3 cellular contexts compared by ENCODE assay signal in the genomic region with DNA sequence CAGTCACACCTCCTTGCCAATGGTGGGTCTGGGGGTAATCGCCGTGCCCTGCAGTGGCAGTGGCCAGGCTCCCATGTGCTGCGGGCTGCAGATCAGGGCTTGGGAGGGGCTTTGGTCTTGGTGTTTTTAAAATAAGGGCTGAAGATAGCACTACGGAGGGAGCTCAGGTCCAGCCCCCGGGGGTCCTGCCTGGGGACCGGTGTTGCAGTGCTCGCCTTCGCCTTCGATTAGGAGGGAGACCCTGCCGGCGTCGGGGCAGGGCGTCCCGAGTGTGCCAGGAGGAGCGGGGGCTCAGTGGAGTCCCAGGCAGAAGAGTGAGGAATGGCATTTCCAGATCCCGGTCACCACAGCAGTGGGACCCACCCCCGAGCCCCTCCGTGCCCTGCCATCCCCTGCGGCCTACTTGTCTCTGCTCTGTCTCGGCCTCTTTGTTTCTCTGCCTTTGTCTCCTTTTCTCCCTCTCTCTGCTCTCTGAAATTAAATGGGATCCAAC.
TF ChIP-seq lines count a peak whose summit lies in the region.

No MANE protein-coding gene starts in this region.

TF ChIP-seq in SK-N-SH, 30 proteins besides CTCF, POLR2A, EP300 and RAD21:
- no peak for TF ChIP-seq MEF2A (IDR thresholded peaks at IDR 0.05; ENCODE audit: borderline replicate concordance, low read depth)
- no peak for TF ChIP-seq MXI1 (IDR thresholded peaks at IDR 0.05; ENCODE audit: low read depth, low read length)
- no peak for TF ChIP-seq CHD2 (IDR thresholded peaks at IDR 0.05; ENCODE audit: low read length, partially characterized antibody)
- TF ChIP-seq NFIC (IDR thresholded peaks at IDR 0.05; ENCODE audit: borderline replicate concordance) = no peak
- TF ChIP-seq, protein P1, sequence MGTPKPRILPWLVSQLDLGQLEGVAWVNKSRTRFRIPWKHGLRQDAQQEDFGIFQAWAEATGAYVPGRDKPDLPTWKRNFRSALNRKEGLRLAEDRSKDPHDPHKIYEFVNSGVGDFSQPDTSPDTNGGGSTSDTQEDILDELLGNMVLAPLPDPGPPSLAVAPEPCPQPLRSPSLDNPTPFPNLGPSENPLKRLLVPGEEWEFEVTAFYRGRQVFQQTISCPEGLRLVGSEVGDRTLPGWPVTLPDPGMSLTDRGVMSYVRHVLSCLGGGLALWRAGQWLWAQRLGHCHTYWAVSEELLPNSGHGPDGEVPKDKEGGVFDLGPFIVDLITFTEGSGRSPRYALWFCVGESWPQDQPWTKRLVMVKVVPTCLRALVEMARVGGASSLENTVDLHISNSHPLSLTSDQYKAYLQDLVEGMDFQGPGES (IDR thresholded peaks at IDR 0.05; ENCODE audit: low read depth, low read length) = no peak
- no peak for TF ChIP-seq EZH2phosphoT487 (IDR thresholded peaks at IDR 0.05; ENCODE audit: borderline replicate concordance, low read depth)
- no peak for TF ChIP-seq SIN3A (IDR thresholded peaks at IDR 0.05; ENCODE audit: borderline replicate concordance, low read depth, low read length)
- TF ChIP-seq GABPA (IDR thresholded peaks at IDR 0.05; ENCODE audit: low read depth) = no peak
- no peak for TF ChIP-seq FOXJ3 (CRISPR knock-in tag; IDR thresholded peaks at IDR 0.05)
- TF ChIP-seq RFX5 (IDR thresholded peaks at IDR 0.05; ENCODE audit: low read length) = no peak
- no peak for TF ChIP-seq ELF1 (IDR thresholded peaks at IDR 0.05)
- TF ChIP-seq YY1 (IDR thresholded peaks at IDR 0.05; ENCODE audit: low read depth) = no peak

TF ChIP-seq in SK-N-SH treated with all-trans-retinoic acid at 6 μM for 48 hours, 23 proteins besides CTCF, POLR2A, EP300 and RAD21:
- TF ChIP-seq, protein P2, sequence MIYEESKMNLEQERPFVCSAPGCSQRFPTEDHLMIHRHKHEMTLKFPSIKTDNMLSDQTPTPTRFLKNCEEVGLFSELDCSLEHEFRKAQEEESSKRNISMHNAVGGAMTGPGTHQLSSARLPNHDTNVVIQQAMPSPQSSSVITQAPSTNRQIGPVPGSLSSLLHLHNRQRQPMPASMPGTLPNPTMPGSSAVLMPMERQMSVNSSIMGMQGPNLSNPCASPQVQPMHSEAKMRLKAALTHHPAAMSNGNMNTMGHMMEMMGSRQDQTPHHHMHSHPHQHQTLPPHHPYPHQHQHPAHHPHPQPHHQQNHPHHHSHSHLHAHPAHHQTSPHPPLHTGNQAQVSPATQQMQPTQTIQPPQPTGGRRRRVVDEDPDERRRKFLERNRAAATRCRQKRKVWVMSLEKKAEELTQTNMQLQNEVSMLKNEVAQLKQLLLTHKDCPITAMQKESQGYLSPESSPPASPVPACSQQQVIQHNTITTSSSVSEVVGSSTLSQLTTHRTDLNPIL (CRISPR knock-in tag; IDR thresholded peaks at IDR 0.05; ENCODE audit: low read depth) = no peak
- TF ChIP-seq ZNF8 (CRISPR knock-in tag; IDR thresholded peaks at IDR 0.05) (no peak), ZNF70 (CRISPR knock-in tag; IDR thresholded peaks at IDR 0.05) (no peak), ESRRG (CRISPR knock-in tag; IDR thresholded peaks at IDR 0.05) (no peak), ZFP30 (CRISPR knock-in tag; IDR thresholded peaks at IDR 0.05) (no peak), ARNTL (CRISPR knock-in tag; IDR thresholded peaks at IDR 0.05; ENCODE audit: borderline replicate concordance, low read depth) (no peak), CSDC2 (CRISPR knock-in tag; IDR thresholded peaks at IDR 0.05) (no peak), PPARA (CRISPR knock-in tag; IDR thresholded peaks at IDR 0.05; ENCODE audit: borderline replicate concordance) (no peak), ISL1 (CRISPR knock-in tag; IDR thresholded peaks at IDR 0.05) (no peak), ZFP3 (CRISPR knock-in tag; IDR thresholded peaks at IDR 0.05) (no peak), ZC3H10 (CRISPR knock-in tag; IDR thresholded peaks at IDR 0.05) (no peak), GLIS3 (CRISPR knock-in tag; IDR thresholded peaks at IDR 0.05) (no peak)
- TF ChIP-seq, protein P3, sequence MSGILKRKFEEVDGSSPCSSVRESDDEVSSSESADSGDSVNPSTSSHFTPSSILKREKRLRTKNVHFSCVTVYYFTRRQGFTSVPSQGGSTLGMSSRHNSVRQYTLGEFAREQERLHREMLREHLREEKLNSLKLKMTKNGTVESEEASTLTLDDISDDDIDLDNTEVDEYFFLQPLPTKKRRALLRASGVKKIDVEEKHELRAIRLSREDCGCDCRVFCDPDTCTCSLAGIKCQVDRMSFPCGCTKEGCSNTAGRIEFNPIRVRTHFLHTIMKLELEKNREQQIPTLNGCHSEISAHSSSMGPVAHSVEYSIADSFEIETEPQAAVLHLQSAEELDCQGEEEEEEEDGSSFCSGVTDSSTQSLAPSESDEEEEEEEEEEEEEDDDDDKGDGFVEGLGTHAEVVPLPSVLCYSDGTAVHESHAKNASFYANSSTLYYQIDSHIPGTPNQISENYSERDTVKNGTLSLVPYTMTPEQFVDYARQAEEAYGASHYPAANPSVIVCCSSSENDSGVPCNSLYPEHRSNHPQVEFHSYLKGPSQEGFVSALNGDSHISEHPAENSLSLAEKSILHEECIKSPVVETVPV (CRISPR knock-in tag; IDR thresholded peaks at IDR 0.05) = no peak

TF ChIP-seq in H1, 55 proteins besides CTCF, POLR2A, EP300 and RAD21:
- TF ChIP-seq, protein P4, sequence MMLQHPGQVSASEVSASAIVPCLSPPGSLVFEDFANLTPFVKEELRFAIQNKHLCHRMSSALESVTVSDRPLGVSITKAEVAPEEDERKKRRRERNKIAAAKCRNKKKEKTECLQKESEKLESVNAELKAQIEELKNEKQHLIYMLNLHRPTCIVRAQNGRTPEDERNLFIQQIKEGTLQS (IDR thresholded peaks at IDR 0.05; ENCODE audit: insufficient read depth, low read depth, low read length) = no peak
- TF ChIP-seq NRF1 (IDR thresholded peaks at IDR 0.05; ENCODE audit: low read depth, low read length) = no peak
- no peak for TF ChIP-seq SP1 (IDR thresholded peaks at IDR 0.05; ENCODE audit: low read depth, low read length)
- no peak for TF ChIP-seq EGR1 (IDR thresholded peaks at IDR 0.05; ENCODE audit: borderline replicate concordance, low read depth, low read length)
- TF ChIP-seq, protein P5, sequence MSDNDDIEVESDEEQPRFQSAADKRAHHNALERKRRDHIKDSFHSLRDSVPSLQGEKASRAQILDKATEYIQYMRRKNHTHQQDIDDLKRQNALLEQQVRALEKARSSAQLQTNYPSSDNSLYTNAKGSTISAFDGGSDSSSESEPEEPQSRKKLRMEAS (IDR thresholded peaks at IDR 0.05) = no peak
- TF ChIP-seq CTBP2 (IDR thresholded peaks at IDR 0.05; ENCODE audit: borderline replicate concordance, insufficient read depth, insufficient read length, low read length) = no peak
- TF ChIP-seq KDM1A (IDR thresholded peaks at IDR 0.05; ENCODE audit: borderline replicate concordance, low read length) = no peak
- TF ChIP-seq, protein P6, sequence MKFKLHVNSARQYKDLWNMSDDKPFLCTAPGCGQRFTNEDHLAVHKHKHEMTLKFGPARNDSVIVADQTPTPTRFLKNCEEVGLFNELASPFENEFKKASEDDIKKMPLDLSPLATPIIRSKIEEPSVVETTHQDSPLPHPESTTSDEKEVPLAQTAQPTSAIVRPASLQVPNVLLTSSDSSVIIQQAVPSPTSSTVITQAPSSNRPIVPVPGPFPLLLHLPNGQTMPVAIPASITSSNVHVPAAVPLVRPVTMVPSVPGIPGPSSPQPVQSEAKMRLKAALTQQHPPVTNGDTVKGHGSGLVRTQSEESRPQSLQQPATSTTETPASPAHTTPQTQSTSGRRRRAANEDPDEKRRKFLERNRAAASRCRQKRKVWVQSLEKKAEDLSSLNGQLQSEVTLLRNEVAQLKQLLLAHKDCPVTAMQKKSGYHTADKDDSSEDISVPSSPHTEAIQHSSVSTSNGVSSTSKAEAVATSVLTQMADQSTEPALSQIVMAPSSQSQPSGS (IDR thresholded peaks at IDR 0.05; ENCODE audit: low read length) = no peak
- TF ChIP-seq RFX5 (IDR thresholded peaks at IDR 0.05; ENCODE audit: borderline replicate concordance, low read depth, low read length) = no peak
- no peak for TF ChIP-seq SP2 (IDR thresholded peaks at IDR 0.05; ENCODE audit: low read length)
- TF ChIP-seq BRCA1 (IDR thresholded peaks at IDR 0.05; ENCODE audit: low read depth, low read length) = no peak
- no peak for TF ChIP-seq CHD2 (IDR thresholded peaks at IDR 0.05; ENCODE audit: low read length)
- no peak for TF ChIP-seq SAP30 (IDR thresholded peaks at IDR 0.05; ENCODE audit: insufficient read depth, insufficient replicate concordance, low read length)
- no peak for TF ChIP-seq HDAC2 (IDR thresholded peaks at IDR 0.05; ENCODE audit: borderline replicate concordance in 1 of 2, low read depth in 2 of 2, low read length in 2 of 2)
- TF ChIP-seq HDAC6 (IDR thresholded peaks at IDR 0.05; ENCODE audit: low read depth, low read length) = no peak
- TF ChIP-seq, protein P7, sequence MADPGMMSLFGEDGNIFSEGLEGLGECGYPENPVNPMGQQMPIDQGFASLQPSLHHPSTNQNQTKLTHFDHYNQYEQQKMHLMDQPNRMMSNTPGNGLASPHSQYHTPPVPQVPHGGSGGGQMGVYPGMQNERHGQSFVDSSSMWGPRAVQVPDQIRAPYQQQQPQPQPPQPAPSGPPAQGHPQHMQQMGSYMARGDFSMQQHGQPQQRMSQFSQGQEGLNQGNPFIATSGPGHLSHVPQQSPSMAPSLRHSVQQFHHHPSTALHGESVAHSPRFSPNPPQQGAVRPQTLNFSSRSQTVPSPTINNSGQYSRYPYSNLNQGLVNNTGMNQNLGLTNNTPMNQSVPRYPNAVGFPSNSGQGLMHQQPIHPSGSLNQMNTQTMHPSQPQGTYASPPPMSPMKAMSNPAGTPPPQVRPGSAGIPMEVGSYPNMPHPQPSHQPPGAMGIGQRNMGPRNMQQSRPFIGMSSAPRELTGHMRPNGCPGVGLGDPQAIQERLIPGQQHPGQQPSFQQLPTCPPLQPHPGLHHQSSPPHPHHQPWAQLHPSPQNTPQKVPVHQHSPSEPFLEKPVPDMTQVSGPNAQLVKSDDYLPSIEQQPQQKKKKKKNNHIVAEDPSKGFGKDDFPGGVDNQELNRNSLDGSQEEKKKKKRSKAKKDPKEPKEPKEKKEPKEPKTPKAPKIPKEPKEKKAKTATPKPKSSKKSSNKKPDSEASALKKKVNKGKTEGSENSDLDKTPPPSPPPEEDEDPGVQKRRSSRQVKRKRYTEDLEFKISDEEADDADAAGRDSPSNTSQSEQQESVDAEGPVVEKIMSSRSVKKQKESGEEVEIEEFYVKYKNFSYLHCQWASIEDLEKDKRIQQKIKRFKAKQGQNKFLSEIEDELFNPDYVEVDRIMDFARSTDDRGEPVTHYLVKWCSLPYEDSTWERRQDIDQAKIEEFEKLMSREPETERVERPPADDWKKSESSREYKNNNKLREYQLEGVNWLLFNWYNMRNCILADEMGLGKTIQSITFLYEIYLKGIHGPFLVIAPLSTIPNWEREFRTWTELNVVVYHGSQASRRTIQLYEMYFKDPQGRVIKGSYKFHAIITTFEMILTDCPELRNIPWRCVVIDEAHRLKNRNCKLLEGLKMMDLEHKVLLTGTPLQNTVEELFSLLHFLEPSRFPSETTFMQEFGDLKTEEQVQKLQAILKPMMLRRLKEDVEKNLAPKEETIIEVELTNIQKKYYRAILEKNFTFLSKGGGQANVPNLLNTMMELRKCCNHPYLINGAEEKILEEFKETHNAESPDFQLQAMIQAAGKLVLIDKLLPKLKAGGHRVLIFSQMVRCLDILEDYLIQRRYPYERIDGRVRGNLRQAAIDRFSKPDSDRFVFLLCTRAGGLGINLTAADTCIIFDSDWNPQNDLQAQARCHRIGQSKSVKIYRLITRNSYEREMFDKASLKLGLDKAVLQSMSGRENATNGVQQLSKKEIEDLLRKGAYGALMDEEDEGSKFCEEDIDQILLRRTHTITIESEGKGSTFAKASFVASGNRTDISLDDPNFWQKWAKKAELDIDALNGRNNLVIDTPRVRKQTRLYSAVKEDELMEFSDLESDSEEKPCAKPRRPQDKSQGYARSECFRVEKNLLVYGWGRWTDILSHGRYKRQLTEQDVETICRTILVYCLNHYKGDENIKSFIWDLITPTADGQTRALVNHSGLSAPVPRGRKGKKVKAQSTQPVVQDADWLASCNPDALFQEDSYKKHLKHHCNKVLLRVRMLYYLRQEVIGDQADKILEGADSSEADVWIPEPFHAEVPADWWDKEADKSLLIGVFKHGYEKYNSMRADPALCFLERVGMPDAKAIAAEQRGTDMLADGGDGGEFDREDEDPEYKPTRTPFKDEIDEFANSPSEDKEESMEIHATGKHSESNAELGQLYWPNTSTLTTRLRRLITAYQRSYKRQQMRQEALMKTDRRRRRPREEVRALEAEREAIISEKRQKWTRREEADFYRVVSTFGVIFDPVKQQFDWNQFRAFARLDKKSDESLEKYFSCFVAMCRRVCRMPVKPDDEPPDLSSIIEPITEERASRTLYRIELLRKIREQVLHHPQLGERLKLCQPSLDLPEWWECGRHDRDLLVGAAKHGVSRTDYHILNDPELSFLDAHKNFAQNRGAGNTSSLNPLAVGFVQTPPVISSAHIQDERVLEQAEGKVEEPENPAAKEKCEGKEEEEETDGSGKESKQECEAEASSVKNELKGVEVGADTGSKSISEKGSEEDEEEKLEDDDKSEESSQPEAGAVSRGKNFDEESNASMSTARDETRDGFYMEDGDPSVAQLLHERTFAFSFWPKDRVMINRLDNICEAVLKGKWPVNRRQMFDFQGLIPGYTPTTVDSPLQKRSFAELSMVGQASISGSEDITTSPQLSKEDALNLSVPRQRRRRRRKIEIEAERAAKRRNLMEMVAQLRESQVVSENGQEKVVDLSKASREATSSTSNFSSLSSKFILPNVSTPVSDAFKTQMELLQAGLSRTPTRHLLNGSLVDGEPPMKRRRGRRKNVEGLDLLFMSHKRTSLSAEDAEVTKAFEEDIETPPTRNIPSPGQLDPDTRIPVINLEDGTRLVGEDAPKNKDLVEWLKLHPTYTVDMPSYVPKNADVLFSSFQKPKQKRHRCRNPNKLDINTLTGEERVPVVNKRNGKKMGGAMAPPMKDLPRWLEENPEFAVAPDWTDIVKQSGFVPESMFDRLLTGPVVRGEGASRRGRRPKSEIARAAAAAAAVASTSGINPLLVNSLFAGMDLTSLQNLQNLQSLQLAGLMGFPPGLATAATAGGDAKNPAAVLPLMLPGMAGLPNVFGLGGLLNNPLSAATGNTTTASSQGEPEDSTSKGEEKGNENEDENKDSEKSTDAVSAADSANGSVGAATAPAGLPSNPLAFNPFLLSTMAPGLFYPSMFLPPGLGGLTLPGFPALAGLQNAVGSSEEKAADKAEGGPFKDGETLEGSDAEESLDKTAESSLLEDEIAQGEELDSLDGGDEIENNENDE (IDR thresholded peaks at IDR 0.05; ENCODE audit: insufficient replicate concordance, low read length) = no peak
- no peak for TF ChIP-seq CBX8 (IDR thresholded peaks at IDR 0.05; ENCODE audit: borderline replicate concordance, low read depth, low read length)
- no peak for TF ChIP-seq SP4 (IDR thresholded peaks at IDR 0.05; ENCODE audit: low read length)
